8 cellular contexts compared by ENCODE assay signal in genomic region chr17:54900457-54901229, GRCh38. TPM values are rescaled to one million over a fixed set of nuclear protein-coding genes. Genes with fewer than 3 reads are reported as not detected.
A peak's percentile ranks its signal among the peaks of the same experiment; 100 is the strongest.
DNase-seq lines count a peak whose midpoint lies in the region; ATAC-seq and TF ChIP-seq lines count a peak whose summit lies in the region.

TSS of gene TOM1L1 (plus strand) at chr17:54900852. CDS start at chr17:54900866, 14 bp downstream.

- no peaks in the 10 kb centered on the region for H3K36me3 ChIP-seq in subcutaneous abdominal adipose tissue (ENCODE audit: control insufficient read depth in 5 of 5, insufficient read depth in 5 of 5, low read length in 5 of 5)

- H3K4me3 Mint-ChIP-seq in mesothelial cell of epicardium: peak within 1 kb of the TSS; percentile 87

- H3K9me3 Mint-ChIP-seq in mesothelial cell of epicardium: no peaks in the 10 kb centered on the region

- peaks cover 0 to 11% (median 7%) of the 10 kb centered on the region in 5 donors for H3K27me3 ChIP-seq in subcutaneous abdominal adipose tissue (ENCODE audit: control insufficient read depth in 5 of 5, insufficient read depth in 4 of 5, low read length in 5 of 5)

- peaks cover 24% of the 10 kb centered on the region for H3K4me1 Mint-ChIP-seq in mesothelial cell of epicardium

- TF ChIP-seq CTCF in VCaP (conservative IDR thresholded peaks at IDR 0.05) (peak; percentile 63), epithelial cell of esophagus (IDR thresholded peaks at IDR 0.05; ENCODE audit: insufficient read depth, low read depth, low read length, missing control alignments) (no peak), mesothelial cell of epicardium (IDR thresholded peaks at IDR 0.05; ENCODE audit: unreplicated experiment) (no peak)

- H3K9ac ChIP-seq in subcutaneous abdominal adipose tissue (ENCODE audit: low read length in 5 of 5): peak within 1 kb of the TSS in 2 of 5 donors; percentile 68 to 72

- no peaks in the 10 kb centered on the region for H3K36me3 Mint-ChIP-seq in mesothelial cell of epicardium

- DNase-seq in activated effector memory CD4-positive, alpha-beta T cell treated with anti-CD3 and anti-CD28 coated beads, Interleukin-2, amount 50 U/mL, for 16 hours: peak; percentile 71
- DNase-seq in activated effector memory CD4-positive, alpha-beta T cell treated with Interleukin-2 at 50 U/mL for 16 hours: no peak
- peak; percentile 84 to 88 for DNase-seq in NCI-H1930 (lab: John Stamatoyannopoulos, UW)
- peak; percentile 90 for DNase-seq in epithelial cell of esophagus (ENCODE audit: low read depth)
- peak; percentile 42 to 77 for DNase-seq in mesothelial cell of epicardium (ENCODE audit: low spot score in 2 of 2, unreplicated experiment in 2 of 2)

- ATAC-seq in HG02938 (IDR thresholded peaks at IDR 0.05; ENCODE audit: unreplicated experiment): peak; percentile 75

- H3K4me3 ChIP-seq in epithelial cell of esophagus (ENCODE audit: low read length) (peak within 1 kb of the TSS; percentile 85), subcutaneous abdominal adipose tissue (ENCODE audit: low read depth in 1 of 5, low read length in 5 of 5) (peak within 1 kb of the TSS; percentile 60 to 84 (median 72))

- peak within 1 kb of the TSS; percentile 82 for H3K27ac Mint-ChIP-seq in mesothelial cell of epicardium

- H3K27ac ChIP-seq in VCaP: no peak within 1 kb of the TSS
- H3K27ac ChIP-seq in subcutaneous abdominal adipose tissue (ENCODE audit: low read depth, low read length): no peak within 1 kb of the TSS

- no peaks in the 10 kb centered on the region for H3K9me3 ChIP-seq in subcutaneous abdominal adipose tissue (ENCODE audit: control insufficient read depth in 5 of 5, low read length in 5 of 5)

- peaks cover 27% of the 10 kb centered on the region for H3K27me3 Mint-ChIP-seq in mesothelial cell of epicardium (ENCODE audit: low read depth)

- peaks cover 3 to 21% (median 16%) of the 10 kb centered on the region in 5 donors for H3K4me1 ChIP-seq in subcutaneous abdominal adipose tissue (ENCODE audit: control insufficient read depth in 5 of 5, insufficient read depth in 5 of 5, low read length in 5 of 5)

RNA-seq across cellular contexts. Expression of gene TOM1L1, which starts in this region (rescaled TPM):
- 45.5 to 47.8 TPM (median 47.3 TPM) in 3 replicates for total RNA-seq in mesothelial cell of epicardium
